16 cellular contexts compared by ENCODE assay signal in genomic region chr1:69055223-69055622, GRCh38.
DNase-seq lines count a peak whose midpoint lies in the region; ATAC-seq and TF ChIP-seq lines count a peak whose summit lies in the region.
"Had no signal": no experiment of that assay in that cellular context is flagged by ENCODE, and none has a peak within 500 bp of the region (broad histone marks: within the 10 kb centered on the region; RNA-seq: fewer than 3 reads in every experiment).

No MANE protein-coding gene starts in this region.

- H4K8ac ChIP-seq in trophoblast cell (ENCODE audit: low read depth, low read length) = peak overlapping the region; percentile 32

- H2BK120ac ChIP-seq in trophoblast cell (ENCODE audit: insufficient read depth, low read length, poor library complexity) = peak overlapping the region; percentile 15

- H3K79me2 ChIP-seq in trophoblast cell (ENCODE audit: control insufficient read depth, insufficient read depth, low read length, poor library complexity) = no peaks in the 10 kb centered on the region

- H3K4me1 Mint-ChIP-seq in WTC11 = peaks cover 18% of the 10 kb centered on the region

- no peak overlapping the region for H2BK12ac ChIP-seq in trophoblast cell (ENCODE audit: low read length)

- H3K27me3 ChIP-seq in HUES6 (ENCODE audit: control insufficient read depth, insufficient read depth, low read length) = no peaks in the 10 kb centered on the region
- no peaks in the 10 kb centered on the region for H3K27me3 ChIP-seq in trophoblast cell (ENCODE audit: insufficient read depth, low read length)
- H3K27me3 ChIP-seq: tibial nerve had no signal

- H3K9me3 Mint-ChIP-seq in WTC11 = peaks cover 7% of the 10 kb centered on the region; the same call in 1 of the 2 replicates

- H3K27me3 Mint-ChIP-seq in WTC11 (ENCODE audit: low read depth) = no peaks in the 10 kb centered on the region

- H3K4me2 ChIP-seq in trophoblast cell (ENCODE audit: low read length) = no peak overlapping the region

- peak overlapping the region; percentile 36; the same call in 1 of the 2 replicates for H3K27ac Mint-ChIP-seq in WTC11

- TF ChIP-seq CTCF in WTC11 (IDR thresholded peaks at IDR 0.05) (no peak), omental fat pad (IDR thresholded peaks at IDR 0.05) (no peak)

- WGBS in trophoblast cell (ENCODE audit: extremely low coverage, insufficient coverage, insufficient read length) = no CpG with 5 or more reads among the region's 2 CpGs

- H3K27ac ChIP-seq in HUES6 (ENCODE audit: low read depth, low read length) (peak overlapping the region; percentile 1; the same call in 1 of the 2 replicates), trophoblast cell (ENCODE audit: low read depth, low read length) (no peak overlapping the region)
- H3K27ac ChIP-seq: tibial nerve had no signal

- DNase-seq in DMS153 (lab: John Stamatoyannopoulos, UW) (peak; percentile 58), DMS153 treated with DMSO at 0.1 percent for 48 hours (lab: John Stamatoyannopoulos, UW; ENCODE audit: unreplicated experiment) (no peak), WTC11 (ENCODE audit: low spot score) (no peak), trophoblast cell (no peak), epidermal melanocyte (ENCODE audit: insufficient read length, low spot score) (no peak), NAMALWA (ENCODE audit: low spot score) (no peak), omental fat pad (ENCODE audit: low spot score) (no peak)
- DNase-seq: activated CD4-positive, alpha-beta T cell treated with anti-CD3 and anti-CD28 coated beads for 4 hours; activated naive CD4-positive, alpha-beta T cell treated with anti-CD3 and anti-CD28 coated beads, Interleukin-2, amount 50 U/mL, for 16 hours; DND-41; midbrain; NCI-H2029 treated with DMSO at 0.1 percent for 48 hours; retina; SHP77 had no signal

- H3K4ac ChIP-seq in trophoblast cell (ENCODE audit: low read depth, low read length) = no peak overlapping the region

- H3K4me1 ChIP-seq in HUES6 (ENCODE audit: control insufficient read depth, insufficient read depth, low read length) = no peaks in the 10 kb centered on the region
- no peaks in the 10 kb centered on the region for H3K4me1 ChIP-seq in trophoblast cell (ENCODE audit: control insufficient read depth in 1 of 2, insufficient read depth in 2 of 2, low read length in 2 of 2)
- H3K4me1 ChIP-seq: tibial nerve had no signal

- H3K23ac ChIP-seq in trophoblast cell (ENCODE audit: low read length) = no peak overlapping the region

- CTCF ChIA-PET in WTC11 (lab: Charles Lee) = no interaction called here

- no peak overlapping the region for H3K4me3 Mint-ChIP-seq in WTC11

- ATAC-seq in WTC11 (no peak), omental fat pad (ENCODE audit: low FRiP score) (no peak)

- H3K4me3 ChIP-seq in HUES6 (ENCODE audit: low read depth, low read length) (no peak overlapping the region), trophoblast cell (ENCODE audit: low read depth, low read length) (no peak overlapping the region)
- H3K4me3 ChIP-seq: tibial nerve had no signal

- H4K91ac ChIP-seq in trophoblast cell (ENCODE audit: low read depth, low read length) = peak overlapping the region; percentile 32

- H2AFZ ChIP-seq in trophoblast cell (ENCODE audit: insufficient read depth, low read length, poor library complexity) = no peak overlapping the region

- no peak overlapping the region for H3K18ac ChIP-seq in trophoblast cell (ENCODE audit: low read length)

- no peaks in the 10 kb centered on the region for H3K36me3 Mint-ChIP-seq in WTC11

- H3K14ac ChIP-seq in trophoblast cell (ENCODE audit: low read length) = no peak overlapping the region

- no peaks in the 10 kb centered on the region for H3K9me3 ChIP-seq in HUES6 (ENCODE audit: control insufficient read depth, insufficient read depth, low read depth, low read length)
- H3K9me3 ChIP-seq in trophoblast cell (ENCODE audit: insufficient read depth, low read depth, low read length) = no peaks in the 10 kb centered on the region
- H3K9me3 ChIP-seq: tibial nerve had no signal

- H3K9ac ChIP-seq in HUES6 (ENCODE audit: low read length) (no peak overlapping the region), trophoblast cell (ENCODE audit: low read length) (no peak overlapping the region)

- peak overlapping the region; percentile 43 for H2BK5ac ChIP-seq in trophoblast cell (ENCODE audit: low read depth, low read length, poor library complexity)

- no peak overlapping the region for H2AK5ac ChIP-seq in trophoblast cell (ENCODE audit: low read length)

- no peaks in the 10 kb centered on the region for H3K36me3 ChIP-seq in HUES6 (ENCODE audit: control insufficient read depth, insufficient read depth, low read length)
- no peaks in the 10 kb centered on the region for H3K36me3 ChIP-seq in trophoblast cell (ENCODE audit: control insufficient read depth in 1 of 2, insufficient read depth in 2 of 2, low read length in 2 of 2)
- H3K36me3 ChIP-seq: tibial nerve had no signal

- H3K79me1 ChIP-seq in trophoblast cell (ENCODE audit: low read length) = peaks cover 2% of the 10 kb centered on the region

- no peak overlapping the region for H4K12ac ChIP-seq in trophoblast cell (ENCODE audit: low read depth, low read length)

- POLR2A ChIA-PET in WTC11 (lab: Charles Lee) = no interaction called here

TF ChIP-seq in WTC11, 78 proteins besides CTCF, POLR2A, EP300 and RAD21 (continues in another document):
- TF ChIP-seq E2F1 (CRISPR knock-in tag; IDR thresholded peaks at IDR 0.05) (no peak), GRHL2 (CRISPR knock-in tag; IDR thresholded peaks at IDR 0.05; ENCODE audit: insufficient replicate concordance, severe bottlenecking) (no peak), FOXJ3 (CRISPR knock-in tag; IDR thresholded peaks at IDR 0.05; ENCODE audit: borderline replicate concordance) (no peak), KAT7 (CRISPR knock-in tag; IDR thresholded peaks at IDR 0.05; ENCODE audit: borderline replicate concordance) (no peak), ZNF232 (CRISPR knock-in tag; IDR thresholded peaks at IDR 0.05) (no peak), ATF6 (CRISPR knock-in tag; IDR thresholded peaks at IDR 0.05) (no peak), IRF2 (CRISPR knock-in tag; IDR thresholded peaks at IDR 0.05; ENCODE audit: borderline replicate concordance, low read depth) (no peak), PRDM15 (CRISPR knock-in tag; IDR thresholded peaks at IDR 0.05) (no peak), JUN (CRISPR knock-in tag; IDR thresholded peaks at IDR 0.05) (no peak), MXD4 (CRISPR knock-in tag; IDR thresholded peaks at IDR 0.05; ENCODE audit: borderline replicate concordance) (no peak), NFYB (CRISPR knock-in tag; conservative IDR thresholded peaks at IDR 0.05; ENCODE audit: low read depth) (no peak), ATF3 (CRISPR knock-in tag; conservative IDR thresholded peaks at IDR 0.05) (no peak), SOX15 (CRISPR knock-in tag; IDR thresholded peaks at IDR 0.05) (no peak)
